Comparison of ENCODE assay signal across 11 cellular contexts in genomic region chr20:23407770-23408467, GRCh38. TPM values are rescaled to one million over a fixed set of nuclear protein-coding genes. Genes with fewer than 3 reads are reported as not detected.
DNase-seq lines count a peak whose midpoint lies in the region; ATAC-seq, FAIRE-seq and TF ChIP-seq lines count a peak whose summit lies in the region.
"Had no signal": no experiment of that assay in that cellular context is flagged by ENCODE, and none has a peak within 500 bp of the region (broad histone marks: within the 10 kb centered on the region; RNA-seq: fewer than 3 reads in every experiment).

No MANE protein-coding gene starts in this region.

- H3K4me3 ChIP-seq in GM12878 = no peak overlapping the region
- H3K4me3 ChIP-seq: cardiac muscle cell had no signal

- no peaks in the 10 kb centered on the region for H3K9me3 ChIP-seq in GM12878 (replicated peaks; ENCODE audit: control insufficient read depth, insufficient read depth, low read length)

- no peaks in the 10 kb centered on the region for H3K4me1 Mint-ChIP-seq in endothelial cell (ENCODE audit: unreplicated experiment)

- TF ChIP-seq CTCF in GM13976 (IDR thresholded peaks at IDR 0.05; ENCODE audit: borderline replicate concordance, control extremely low read depth, extremely low read depth, insufficient read depth, missing control alignments) (no peak), GM12878 (IDR thresholded peaks at IDR 0.05 in 2 of 3, conservative IDR thresholded peaks at IDR 0.05 in 1 of 3; ENCODE audit: control insufficient read depth in 2 of 3, extremely low read depth in 1 of 3, insufficient read depth in 1 of 3, low read depth in 3 of 3, low read length in 3 of 3) (no peak), endothelial cell (IDR thresholded peaks at IDR 0.05; ENCODE audit: unreplicated experiment) (no peak)

- H3K27me3 ChIP-seq in GM12878 (replicated peaks in 1 of 2; ENCODE audit: control insufficient read depth in 2 of 2, insufficient read depth in 2 of 2, low read length in 1 of 2) = no peaks in the 10 kb centered on the region
- H3K27me3 ChIP-seq: cardiac muscle cell had no signal

- peak overlapping the region; percentile 59 for H3K4me2 ChIP-seq in GM12878 (ENCODE audit: control insufficient read depth, insufficient read depth)

- H3K36me3 ChIP-seq in GM12878 (ENCODE audit: control insufficient read depth in 2 of 2, insufficient read depth in 2 of 2, low read length in 1 of 2) = no peaks in the 10 kb centered on the region
- H3K36me3 ChIP-seq: cardiac muscle cell had no signal

- no peak for TF ChIP-seq EP300 in GM12878 (IDR thresholded peaks at IDR 0.05; ENCODE audit: borderline replicate concordance in 1 of 2, control insufficient read depth in 1 of 2, low read depth in 2 of 2, low read length in 2 of 2)

- FAIRE-seq in GM12878 (lab: Jason Lieb, UNC) = no peak

- H4K20me1 ChIP-seq in GM12878 (ENCODE audit: control insufficient read depth, insufficient read depth) = no peaks in the 10 kb centered on the region

- ATAC-seq in GM19438 (IDR thresholded peaks at IDR 0.05; ENCODE audit: low read depth, unreplicated experiment) = peak; percentile 65
- ATAC-seq in HG03095 (IDR thresholded peaks at IDR 0.05; ENCODE audit: unreplicated experiment) = peak; percentile 78
- peak; percentile 98 for ATAC-seq in GM12878

- in situ Hi-C loops in GM13976 (cut with MboI; ENCODE audit: low sequenced_read_pairs, unreplicated experiment) (no loop called here), GM12878 (cut with MboI) (no loop called here)

- 36% methylated on average over 2 of the region's 2 CpGs for WGBS in GM12878 (ENCODE audit: insufficient coverage, insufficient replicate concordance, low lambda C conversion rate, missing lambda C conversion rate)

- H3K27ac ChIP-seq in GM12878 (ENCODE audit: control insufficient read depth, insufficient read depth) = peak overlapping the region; percentile 22
- H3K27ac ChIP-seq: cardiac muscle cell had no signal

- H3K27ac Mint-ChIP-seq in endothelial cell (ENCODE audit: unreplicated experiment) = no peak overlapping the region

- CTCF ChIA-PET in GM12878 (lab: Yijun Ruan, JAX) = interaction anchor here (0.9 to 1.9 kb wide), 5 partner anchors 10 to 199 kb away, joined by 3 to 6 read pairs (median 3); partner anchors contain the start of gene NAPB

- intact Hi-C loops in GM12878 (cut with micrococcal nuclease; ENCODE audit: unreplicated experiment) = no loop called here

- POLR2A ChIA-PET in GM12878 (lab: Charles Lee) = interaction anchor here (0.9 to 1.7 kb wide), 3 partner anchors 12 to 50 kb away, joined by 3 to 5 read pairs (median 3); partner anchors contain the start of gene NAPB

- TF ChIP-seq POLR2A in GM12878 (IDR thresholded peaks at IDR 0.05; ENCODE audit: low read depth, low read length) = no peak

- H3K9ac ChIP-seq in GM12878 (ENCODE audit: control insufficient read depth, insufficient read depth, low read length) = no peak overlapping the region; the same call in none of the 2 replicates

- H3K27me3 Mint-ChIP-seq in endothelial cell (ENCODE audit: unreplicated experiment) = no peaks in the 10 kb centered on the region

- no peak overlapping the region for H3K4me3 Mint-ChIP-seq in endothelial cell (ENCODE audit: unreplicated experiment)

- TF ChIP-seq RAD21 in GM12878 (IDR thresholded peaks at IDR 0.05; ENCODE audit: insufficient read depth, low read depth, low read length) = no peak

- no peaks in the 10 kb centered on the region for H3K9me3 Mint-ChIP-seq in endothelial cell (ENCODE audit: unreplicated experiment)

- DNase-seq in GM13976 (ENCODE audit: low spot score) (peak; percentile 46), GM12878 (ENCODE audit: low read depth, low spot score) (no peak), ecto neural progenitor cell (ENCODE audit: low spot score) (no peak), endothelial cell (ENCODE audit: low spot score) (no peak), NCI-H1105 (lab: John Stamatoyannopoulos, UW) (no peak), D341Med (ENCODE audit: low spot score) (no peak)

- SMC1A ChIA-PET in GM12878 (lab: Charles Lee; ENCODE audit: uncharacterized antibody, unreplicated experiment) = interaction anchor here (0.6 to 2.1 kb wide), 6 partner anchors 8 to 38 kb away, joined by 3 to 7 read pairs (median 3); partner anchors contain the start of gene NAPB

- RAD21 ChIA-PET in GM12878 (lab: Charles Lee; ENCODE audit: unreplicated experiment) = interaction anchor here (1.6 to 2.2 kb wide), 2 partner anchors 10 to 14 kb away, joined by 4 to 14 read pairs; partner anchors contain the start of gene NAPB

- no TSS peak for BruUV-seq in GM12878 (replicated peaks; lab: Mats Ljungman, UMichigan)

- H3K36me3 Mint-ChIP-seq in endothelial cell (ENCODE audit: low read depth, unreplicated experiment) = no peaks in the 10 kb centered on the region

- H3K79me2 ChIP-seq in GM12878 (ENCODE audit: control insufficient read depth, insufficient read depth, low read length) = peaks cover 65% of the 10 kb centered on the region

- peaks cover 19% of the 10 kb centered on the region for H3K4me1 ChIP-seq in GM12878 (ENCODE audit: control insufficient read depth, insufficient read depth, low read length)

- peak overlapping the region; percentile 6; the same call in 1 of the 2 replicates for H2AFZ ChIP-seq in GM12878 (ENCODE audit: control insufficient read depth, low read depth, low read length)

RNA-seq across cellular contexts. Expression of gene NAPB, which starts 13.4 kb away (rescaled TPM):
- 84.8 and 86.2 TPM in 2 replicates for total RNA-seq in GM12878 (2013; cell fraction: nucleolus; rRNA removed)
- total RNA-seq in GM12878 (2014; rRNA removed) = 7.2 and 8.8 TPM in 2 replicates
- total RNA-seq in GM12878 (2014; rRNA removed; fragmentation: Illumina TruSeq; extraction: Trizol) = 7.1 and 8.6 TPM in 2 replicates
- 6.6 and 8.5 TPM in 2 replicates for total RNA-seq in GM12878 (2021)
- polyA plus RNA-seq in GM12878 (2011; ENCODE audit: low read depth) = 5.3 TPM
- 15.9 and 23.1 TPM in 2 replicates for polyA plus RNA-seq in GM12878 (2011; rRNA removed)
- polyA plus RNA-seq in GM12878 (2011; cell fraction: cytosol; rRNA removed) = 4.6 and 4.8 TPM in 2 replicates
- 26.9 and 33.7 TPM in 2 replicates for polyA plus RNA-seq in GM12878 (2011; cell fraction: nucleus; rRNA removed)
- 7.8 and 9.9 TPM in 2 replicates for polyA plus RNA-seq in GM12878 (2012)
- polyA plus RNA-seq in GM12878 (2014; fragmentation: Illumina TruSeq; extraction: Trizol) = 8.0 and 10.8 TPM in 2 replicates
- 1 to 10 TPM; 2.1 to 2.3 TPM for polyA plus RNA-seq in GM12878 (2014; fragmentation: Nextera tagmentation; extraction: Ambion mirVana)
- 9.2 and 10.2 TPM in 2 replicates for polyA plus RNA-seq in GM12878 (2014; rRNA removed)
- polyA plus RNA-seq in GM12878 (2016; fragmentation: Nextera tagmentation; extraction: Ambion mirVana) = 1 to 10 TPM; 6.0 to 7.2 TPM
- polyA minus RNA-seq in GM12878 (2011; rRNA and poly(A)+ RNA removed) = 7.1 and 12.4 TPM in 2 replicates
- polyA minus RNA-seq in GM12878 (2011; cell fraction: cytosol; rRNA and poly(A)+ RNA removed) = 3.9 and 4.6 TPM in 2 replicates
- polyA minus RNA-seq in GM12878 (2011; cell fraction: nucleus; rRNA and poly(A)+ RNA removed) = 14.0 and 16.9 TPM in 2 replicates
- 9.6 TPM for total RNA-seq in endothelial cell (ENCODE audit: unreplicated experiment)

RNA-seq across cellular contexts. Expression of gene CSTL1, which starts 31.6 kb away (rescaled TPM):
- not detected in 2 replicates for total RNA-seq in GM12878 (2013; cell fraction: nucleolus; rRNA removed)
- total RNA-seq in GM12878 (2014; rRNA removed) (not detected in 2 replicates), GM12878 (2014; rRNA removed; fragmentation: Illumina TruSeq; extraction: Trizol) (not detected in 2 replicates), GM12878 (2021) (not detected in 2 replicates), endothelial cell (ENCODE audit: unreplicated experiment) (not detected)
- polyA plus RNA-seq in GM12878 (2011; ENCODE audit: low read depth) = not detected
- polyA plus RNA-seq in GM12878 (2011; rRNA removed) (not detected in 2 replicates), GM12878 (2014; fragmentation: Illumina TruSeq; extraction: Trizol) (not detected in 2 replicates), GM12878 (2014; fragmentation: Nextera tagmentation; extraction: Ambion mirVana) (not detected), GM12878 (2014; rRNA removed) (not detected in 2 replicates), GM12878 (2016; fragmentation: Nextera tagmentation; extraction: Ambion mirVana) (not detected)
- polyA plus RNA-seq in GM12878 (2011; cell fraction: cytosol; rRNA removed) = not detected in 2 replicates
- polyA plus RNA-seq in GM12878 (2011; cell fraction: nucleus; rRNA removed) = not detected in 2 replicates
- polyA plus RNA-seq in GM12878 (2012) = not detected in 2 replicates
- polyA minus RNA-seq in GM12878 (2011; rRNA and poly(A)+ RNA removed) = not detected in 2 replicates
- not detected in 2 replicates for polyA minus RNA-seq in GM12878 (2011; cell fraction: cytosol; rRNA and poly(A)+ RNA removed)
- not detected in 2 replicates for polyA minus RNA-seq in GM12878 (2011; cell fraction: nucleus; rRNA and poly(A)+ RNA removed)
- total RNA-seq: cardiac muscle cell, glomerular endothelial cell, urinary bladder had no signal
- polyA plus RNA-seq: cardiac muscle cell, urinary bladder had no signal

RNA-seq across cellular contexts. Expression of gene CST11, which starts 44.8 kb away (rescaled TPM):
- not detected in 2 replicates for total RNA-seq in GM12878 (2013; cell fraction: nucleolus; rRNA removed)
- not detected in 2 replicates for total RNA-seq in GM12878 (2014; rRNA removed)
- total RNA-seq in GM12878 (2014; rRNA removed; fragmentation: Illumina TruSeq; extraction: Trizol) = not detected in 2 replicates
- total RNA-seq in GM12878 (2021) = not detected in 2 replicates
- not detected for polyA plus RNA-seq in GM12878 (2011; ENCODE audit: low read depth)
- polyA plus RNA-seq in GM12878 (2011; rRNA removed) = 0.33 and 0.35 TPM in 2 replicates
- 0.27 and 0.39 TPM in 2 replicates for polyA plus RNA-seq in GM12878 (2011; cell fraction: cytosol; rRNA removed)
- polyA plus RNA-seq in GM12878 (2011; cell fraction: nucleus; rRNA removed) = not detected in 2 replicates
- polyA plus RNA-seq in GM12878 (2012) = not detected in 2 replicates
- polyA plus RNA-seq in GM12878 (2014; fragmentation: Illumina TruSeq; extraction: Trizol) = not detected in 2 replicates
- not detected for polyA plus RNA-seq in GM12878 (2014; fragmentation: Nextera tagmentation; extraction: Ambion mirVana)
- polyA plus RNA-seq in GM12878 (2014; rRNA removed) = not detected in 2 replicates
- polyA plus RNA-seq in GM12878 (2016; fragmentation: Nextera tagmentation; extraction: Ambion mirVana) = not detected
- polyA minus RNA-seq in GM12878 (2011; rRNA and poly(A)+ RNA removed) = not detected in 2 replicates
- not detected in 2 replicates for polyA minus RNA-seq in GM12878 (2011; cell fraction: cytosol; rRNA and poly(A)+ RNA removed)
- polyA minus RNA-seq in GM12878 (2011; cell fraction: nucleus; rRNA and poly(A)+ RNA removed) = not detected in 2 replicates
- total RNA-seq in endothelial cell (ENCODE audit: unreplicated experiment) = not detected
- total RNA-seq: cardiac muscle cell, glomerular endothelial cell, urinary bladder had no signal
- polyA plus RNA-seq: cardiac muscle cell, urinary bladder had no signal

RNA-seq across cellular contexts. Expression of gene GZF1, which starts 45.9 kb away (rescaled TPM):
- 11.1 and 12.9 TPM in 2 replicates for total RNA-seq in GM12878 (2013; cell fraction: nucleolus; rRNA removed)
- total RNA-seq in GM12878 (2014; rRNA removed) (8.7 and 14.0 TPM in 2 replicates), GM12878 (2014; rRNA removed; fragmentation: Illumina TruSeq; extraction: Trizol) (7.8 and 9.9 TPM in 2 replicates), GM12878 (2021) (9.5 and 10.7 TPM in 2 replicates), endothelial cell (ENCODE audit: unreplicated experiment) (9.6 TPM)
- polyA plus RNA-seq in GM12878 (2011; ENCODE audit: low read depth) = 3.4 TPM
- polyA plus RNA-seq in GM12878 (2011; rRNA removed) (11.7 and 19.5 TPM in 2 replicates), GM12878 (2014; fragmentation: Illumina TruSeq; extraction: Trizol) (6.2 and 13.5 TPM in 2 replicates), GM12878 (2014; fragmentation: Nextera tagmentation; extraction: Ambion mirVana) (1 to 10 TPM; 2.2 to 2.4 TPM), GM12878 (2014; rRNA removed) (9.5 and 12.4 TPM in 2 replicates), GM12878 (2016; fragmentation: Nextera tagmentation; extraction: Ambion mirVana) (1 to 10 TPM; 6.9 to 7.1 TPM)
- polyA plus RNA-seq in GM12878 (2011; cell fraction: cytosol; rRNA removed) = 15.6 and 26.4 TPM in 2 replicates
- 37.0 and 40.5 TPM in 2 replicates for polyA plus RNA-seq in GM12878 (2011; cell fraction: nucleus; rRNA removed)
- polyA plus RNA-seq in GM12878 (2012) = 6.3 and 7.3 TPM in 2 replicates
- polyA minus RNA-seq in GM12878 (2011; rRNA and poly(A)+ RNA removed) = 38.7 and 58.2 TPM in 2 replicates
- 14.8 TPM in 2 replicates for polyA minus RNA-seq in GM12878 (2011; cell fraction: cytosol; rRNA and poly(A)+ RNA removed)
- polyA minus RNA-seq in GM12878 (2011; cell fraction: nucleus; rRNA and poly(A)+ RNA removed) = 31.4 and 51.2 TPM in 2 replicates

RNA-seq across cellular contexts. Expression of gene NXT1, which starts 57.3 kb away (rescaled TPM):
- 7.8 and 8.3 TPM in 2 replicates for total RNA-seq in GM12878 (2013; cell fraction: nucleolus; rRNA removed)
- 61.5 and 65.2 TPM in 2 replicates for total RNA-seq in GM12878 (2014; rRNA removed)
- total RNA-seq in GM12878 (2014; rRNA removed; fragmentation: Illumina TruSeq; extraction: Trizol) = 32.1 and 36.3 TPM in 2 replicates
- total RNA-seq in GM12878 (2021) = 34.4 and 36.9 TPM in 2 replicates
- polyA plus RNA-seq in GM12878 (2011; ENCODE audit: low read depth) = 20.4 TPM
- 38.5 and 50.0 TPM in 2 replicates for polyA plus RNA-seq in GM12878 (2011; rRNA removed)
- polyA plus RNA-seq in GM12878 (2011; cell fraction: cytosol; rRNA removed) = 60.6 and 64.5 TPM in 2 replicates
- 23.1 and 30.6 TPM in 2 replicates for polyA plus RNA-seq in GM12878 (2011; cell fraction: nucleus; rRNA removed)
- polyA plus RNA-seq in GM12878 (2012) = 26.5 and 27.2 TPM in 2 replicates
- polyA plus RNA-seq in GM12878 (2014; fragmentation: Illumina TruSeq; extraction: Trizol) = 37.9 and 42.6 TPM in 2 replicates
- polyA plus RNA-seq in GM12878 (2014; fragmentation: Nextera tagmentation; extraction: Ambion mirVana) = 10 to 100 TPM; 10.2 to 24.2 TPM
- 59.4 and 62.1 TPM in 2 replicates for polyA plus RNA-seq in GM12878 (2014; rRNA removed)
- polyA plus RNA-seq in GM12878 (2016; fragmentation: Nextera tagmentation; extraction: Ambion mirVana) = 10 to 100 TPM; 59.3 to 66.7 TPM
- polyA minus RNA-seq in GM12878 (2011; rRNA and poly(A)+ RNA removed) = 26.6 and 35.4 TPM in 2 replicates
- polyA minus RNA-seq in GM12878 (2011; cell fraction: cytosol; rRNA and poly(A)+ RNA removed) = 10.2 and 11.1 TPM in 2 replicates
- 8.5 and 14.0 TPM in 2 replicates for polyA minus RNA-seq in GM12878 (2011; cell fraction: nucleus; rRNA and poly(A)+ RNA removed)
- total RNA-seq in endothelial cell (ENCODE audit: unreplicated experiment) = 24.5 TPM
